9 cellular contexts compared by ENCODE assay signal in genomic region chr11:8080069-8080670, GRCh38. TPM values are rescaled to one million over a fixed set of nuclear protein-coding genes. Genes with fewer than 3 reads are reported as not detected.
DNase-seq lines count a peak whose midpoint lies in the region; ATAC-seq, FAIRE-seq and TF ChIP-seq lines count a peak whose summit lies in the region.
"Had no signal": no experiment of that assay in that cellular context is flagged by ENCODE, and none has a peak within 500 bp of the region (broad histone marks: within the 10 kb centered on the region; RNA-seq: fewer than 3 reads in every experiment).

No MANE protein-coding gene starts in this region.

- no TSS peak for BruUV-seq in endothelial cell of umbilical vein (replicated peaks; lab: Mats Ljungman, UMichigan)

- H3K9me3 ChIP-seq in MG63 (no peaks in the 10 kb centered on the region), endothelial cell of umbilical vein (replicated peaks; ENCODE audit: control insufficient read depth, insufficient read depth, low read length) (no peaks in the 10 kb centered on the region), parathyroid adenoma (ENCODE audit: control insufficient read depth, low read length) (no peaks in the 10 kb centered on the region)

- FAIRE-seq in endothelial cell of umbilical vein (lab: Jason Lieb, UNC), result no peak

- no peak overlapping the region for H3K9ac ChIP-seq in endothelial cell of umbilical vein (replicated peaks; ENCODE audit: extremely low read depth, insufficient read depth, low read length)
- H3K9ac ChIP-seq in parathyroid adenoma, result no peak overlapping the region

- H3K4me2 ChIP-seq in endothelial cell of umbilical vein (ENCODE audit: insufficient read depth, low read length) (peak overlapping the region; percentile 59), parathyroid adenoma (ENCODE audit: low read length) (peak overlapping the region; percentile 55)

- CTCF ChIA-PET in BJ (lab: Yijun Ruan, JAX) (interaction anchor here (0.7 to 5.7 kb wide), 8 partner anchors 11 to 74 kb away, joined by 3 to 54 read pairs (median 5); no protein-coding TSS in a partner anchor), endothelial cell of umbilical vein (lab: Charles Lee) (interaction anchor here (0.8 to 4.1 kb wide), 6 partner anchors 12 to 74 kb away, joined by 3 to 40 read pairs (median 16); no protein-coding TSS in a partner anchor)

- dilution Hi-C loops in endothelial cell of umbilical vein (cut with MboI; ENCODE audit: extremely low pct_ligation_motif_present, low sequenced_read_pairs), result no loop called here

- no peak for DNase-seq in BJ (ENCODE audit: low read depth)
- no peak for DNase-seq in MG63
- no peak for DNase-seq in endothelial cell of umbilical vein (ENCODE audit: low read depth, low spot score)
- no peak for DNase-seq in stimulated activated CD8-positive, alpha-beta memory T cell treated with anti-CD3 and anti-CD28 coated beads, Interleukin-4, amount 100 ng/mL, for 48 hours
- no peak for DNase-seq in epidermal melanocyte (ENCODE audit: insufficient read length, low spot score)
- DNase-seq in DMS79 (lab: John Stamatoyannopoulos, UW), result no peak
- DNase-seq: NCI-H2107 had no signal

- no peaks in the 10 kb centered on the region; the same call in 1 of the 2 replicates for H3K27me3 ChIP-seq in BJ (ENCODE audit: control insufficient read depth, insufficient read depth, low read length)
- no peaks in the 10 kb centered on the region for H3K27me3 ChIP-seq in MG63
- H3K27me3 ChIP-seq in endothelial cell of umbilical vein (ENCODE audit: control insufficient read depth in 2 of 2, insufficient read depth in 2 of 2, low read length in 2 of 2), result peaks cover 2 to 5% of the 10 kb centered on the region in 2 experiments
- no peaks in the 10 kb centered on the region for H3K27me3 ChIP-seq in parathyroid adenoma (ENCODE audit: control insufficient read depth, insufficient read depth, low read length)

- no peaks in the 10 kb centered on the region for H3K9me1 ChIP-seq in endothelial cell of umbilical vein (replicated peaks; ENCODE audit: control insufficient read depth, extremely low read depth, insufficient read depth, low read length)

- peak overlapping the region; percentile 62 for H3K4me3 ChIP-seq in BJ (ENCODE audit: low read depth, low read length)
- peak overlapping the region; percentile 51 for H3K4me3 ChIP-seq in MG63
- H3K4me3 ChIP-seq in endothelial cell of umbilical vein (replicated peaks in 1 of 3; ENCODE audit: insufficient read depth in 1 of 3, low read depth in 1 of 3, low read length in 3 of 3), result peak overlapping the region in 2 of 3 experiments; percentile 26 to 42
- no peak overlapping the region for H3K4me3 ChIP-seq in parathyroid adenoma (ENCODE audit: low read depth, low read length)

- H3K27ac ChIP-seq in endothelial cell of umbilical vein (ENCODE audit: insufficient read depth, low read depth, low read length) (no peak overlapping the region), parathyroid adenoma (no peak overlapping the region)

- no peak for TF ChIP-seq POLR2A in endothelial cell of umbilical vein (IDR thresholded peaks at IDR 0.05; ENCODE audit: low read depth, low read length)

- H4K20me1 ChIP-seq in endothelial cell of umbilical vein (replicated peaks; ENCODE audit: control insufficient read depth, extremely low read depth, insufficient read depth, low read length), result no peaks in the 10 kb centered on the region

- POLR2A ChIA-PET in BJ (lab: Charles Lee) (no interaction called here), endothelial cell of umbilical vein (lab: Charles Lee) (no interaction called here)

- H3K79me2 ChIP-seq in endothelial cell of umbilical vein (ENCODE audit: control insufficient read depth, insufficient read depth, low read length), result no peaks in the 10 kb centered on the region
- peaks cover 8% of the 10 kb centered on the region for H3K79me2 ChIP-seq in parathyroid adenoma

- no peak for ATAC-seq in GM21786 (IDR thresholded peaks at IDR 0.05; ENCODE audit: unreplicated experiment)

- H2AFZ ChIP-seq in endothelial cell of umbilical vein (ENCODE audit: low read depth, low read length), result peak overlapping the region; percentile 74
- H2AFZ ChIP-seq in parathyroid adenoma, result peak overlapping the region; percentile 68

- H3K36me3 ChIP-seq in BJ (ENCODE audit: control insufficient read depth, insufficient read depth, low read length) (no peaks in the 10 kb centered on the region), MG63 (peaks cover 6% of the 10 kb centered on the region), endothelial cell of umbilical vein (ENCODE audit: control insufficient read depth in 2 of 2, extremely low read depth in 1 of 2, insufficient read depth in 2 of 2, low read length in 2 of 2) (no peaks in the 10 kb centered on the region), parathyroid adenoma (ENCODE audit: control insufficient read depth, insufficient read depth, low read length) (no peaks in the 10 kb centered on the region)

- intact Hi-C loops in endothelial cell of umbilical vein (cut with micrococcal nuclease), result no loop called here

- no peak for TF ChIP-seq CTCF in BJ (IDR thresholded peaks at IDR 0.05; ENCODE audit: insufficient read depth, low read depth, low read length)
- no peak for TF ChIP-seq CTCF in endothelial cell of umbilical vein (IDR thresholded peaks at IDR 0.05; ENCODE audit: extremely low read depth in 1 of 2, insufficient read depth in 1 of 2, low read depth in 1 of 2, low read length in 2 of 2)
- TF ChIP-seq CTCF in parathyroid adenoma (IDR thresholded peaks at IDR 0.05), result no peak

- H3K4me1 ChIP-seq in endothelial cell of umbilical vein (ENCODE audit: control insufficient read depth, extremely low read depth, insufficient read depth, low read length) (peaks cover 6% of the 10 kb centered on the region), parathyroid adenoma (peaks cover 3% of the 10 kb centered on the region)

TF ChIP-seq in endothelial cell of umbilical vein, 7 proteins besides CTCF, POLR2A, EP300 and RAD21:
- TF ChIP-seq MAX (IDR thresholded peaks at IDR 0.05; ENCODE audit: insufficient read depth, insufficient read length), result no peak
- TF ChIP-seq JUN (IDR thresholded peaks at IDR 0.05; ENCODE audit: borderline replicate concordance, insufficient read depth, insufficient read length, low read depth), result no peak
- no peak for TF ChIP-seq EZH2 (IDR thresholded peaks at IDR 0.05; ENCODE audit: borderline replicate concordance, low read depth, low read length, severe bottlenecking)
- no peak for TF ChIP-seq GATA2 (IDR thresholded peaks at IDR 0.05; ENCODE audit: insufficient read depth, insufficient read length, low read depth, low read length)
- TF ChIP-seq MYC (IDR thresholded peaks at IDR 0.05; ENCODE audit: low read depth, low read length), result no peak

RNA-seq across cellular contexts. Expression of gene TUB, which starts 0.8 kb away (rescaled TPM):
- polyA plus RNA-seq in BJ (2011; rRNA removed) (9.8 and 11.8 TPM in 2 replicates), endothelial cell of umbilical vein (2.3 and 2.5 TPM in 2 replicates)
- 7.0 and 8.1 TPM in 2 replicates for polyA minus RNA-seq in BJ (2011; rRNA and poly(A)+ RNA removed)
- 19.2 and 23.6 TPM in 2 replicates for total RNA-seq in MG63 (2014; rRNA removed; shearing (Covaris generic); ENCODE audit: low replicate concordance)
- 3.9 and 4.9 TPM in 2 replicates for total RNA-seq in endothelial cell of umbilical vein
- polyA plus RNA-seq in endothelial cell of umbilical vein (2011; cell fraction: cytosol; rRNA removed), result 1.8 and 2.2 TPM in 2 replicates
- 7.2 and 8.2 TPM in 2 replicates for polyA plus RNA-seq in endothelial cell of umbilical vein (2011; cell fraction: nucleus; rRNA removed)
- polyA plus RNA-seq in endothelial cell of umbilical vein (2012), result 4.6 and 8.0 TPM in 2 replicates
- 3.3 and 5.3 TPM in 2 replicates for polyA minus RNA-seq in endothelial cell of umbilical vein
- polyA minus RNA-seq in endothelial cell of umbilical vein (2011; cell fraction: cytosol; rRNA and poly(A)+ RNA removed), result not detected
- polyA minus RNA-seq in endothelial cell of umbilical vein (2011; cell fraction: nucleus; rRNA and poly(A)+ RNA removed), result 2.2 and 2.3 TPM in 2 replicates
